In genomic region chr16:56616608-56617211, GRCh38 we compare ENCODE assay signal across 10 cellular contexts. TPM values are rescaled to one million over a fixed set of nuclear protein-coding genes. Genes with fewer than 3 reads are reported as not detected.
A peak's percentile ranks its signal among the peaks of the same experiment; 100 is the strongest.
DNase-seq lines count a peak whose midpoint lies in the region; ATAC-seq, FAIRE-seq and TF ChIP-seq lines count a peak whose summit lies in the region.
"Had no signal": no experiment of that assay in that cellular context is flagged by ENCODE, and none has a peak within 500 bp of the region (broad histone marks: within the 10 kb centered on the region; RNA-seq: fewer than 3 reads in every experiment).

No MANE protein-coding gene starts in this region.

- H3K27me3 ChIP-seq in HUES6 (ENCODE audit: control insufficient read depth, insufficient read depth, low read length) (peaks cover 65% of the 10 kb centered on the region), bronchial epithelial cell (ENCODE audit: control insufficient read depth, insufficient read depth, low read length) (no peaks in the 10 kb centered on the region), keratinocyte (ENCODE audit: control insufficient read depth, extremely low read depth, insufficient read depth, low read length) (no peaks in the 10 kb centered on the region)

- peak overlapping the region; percentile 26 for H2AFZ ChIP-seq in keratinocyte (ENCODE audit: control insufficient read depth, low read length)

- DNase-seq in bronchial epithelial cell (ENCODE audit: low read depth) (no peak), keratinocyte (ENCODE audit: low read depth, low spot score) (no peak), GM03348 (ENCODE audit: low spot score) (no peak), NCI-H2227 (lab: John Stamatoyannopoulos, UW; ENCODE audit: unreplicated experiment) (no peak), GM19238 (ENCODE audit: insufficient read length, low spot score) (no peak)
- DNase-seq: stimulated activated naive CD4-positive, alpha-beta T cell treated with Interleukin-2 at 50 U/mL for 16 hours had no signal

- dilution Hi-C loops in keratinocyte (cut with MboI; ENCODE audit: extremely low pct_ligation_motif_present, low sequenced_read_pairs) = no loop called here

- TF ChIP-seq CTCF in bronchial epithelial cell (IDR thresholded peaks at IDR 0.05; ENCODE audit: insufficient read depth, low read length, severe bottlenecking) (no peak), keratinocyte (optimal IDR thresholded peaks at IDR 0.05 in 1 of 3, IDR thresholded peaks at IDR 0.05 in 1 of 3, conservative IDR thresholded peaks at IDR 0.05 in 1 of 3; ENCODE audit: extremely low read depth in 1 of 3, insufficient read depth in 2 of 3, low read length in 3 of 3) (no peak)

- peak overlapping the region; percentile 53 for H3K9ac ChIP-seq in HUES6 (ENCODE audit: low read length)
- no peak overlapping the region for H3K9ac ChIP-seq in keratinocyte (ENCODE audit: control insufficient read depth, extremely low read depth, insufficient read depth, low read length)

- ATAC-seq in HG03039 (IDR thresholded peaks at IDR 0.05; ENCODE audit: unreplicated experiment) = no peak

- H3K9me3 ChIP-seq in HUES6 (ENCODE audit: control insufficient read depth, insufficient read depth, low read depth, low read length) = no peaks in the 10 kb centered on the region
- no peaks in the 10 kb centered on the region for H3K9me3 ChIP-seq in keratinocyte (ENCODE audit: control insufficient read depth, low read depth, low read length)

- H3K4me3 ChIP-seq in HUES6 (ENCODE audit: low read depth, low read length) (peak overlapping the region; percentile 73), bronchial epithelial cell (ENCODE audit: low read depth, low read length) (peak overlapping the region; percentile 32), keratinocyte (ENCODE audit: control insufficient read depth in 2 of 3, extremely low read depth in 1 of 3, insufficient read depth in 2 of 3, low read depth in 1 of 3, low read length in 3 of 3) (peak overlapping the region in 1 of 3 experiments; percentile 71), skin epidermis (peak overlapping the region in 6 of 7 experiments; percentile 1 to 30 (median 22))

- H3K4me2 ChIP-seq in keratinocyte (ENCODE audit: control insufficient read depth, extremely low read depth, insufficient read depth, low read depth, low read length) = peak overlapping the region; percentile 90

- H3K27ac ChIP-seq in HUES6 (ENCODE audit: low read depth, low read length) (no peak overlapping the region), keratinocyte (ENCODE audit: control insufficient read depth, insufficient read depth, low read length) (no peak overlapping the region), skin epidermis (peak overlapping the region in 8 of 21 experiments; percentile 0 to 67 (median 34))

- H3K4me1 ChIP-seq in HUES6 (ENCODE audit: control insufficient read depth, insufficient read depth, low read length) = peaks cover 22% of the 10 kb centered on the region
- H3K4me1 ChIP-seq in keratinocyte (ENCODE audit: control insufficient read depth, extremely low read depth, insufficient read depth, low read length) = peaks cover 40% of the 10 kb centered on the region

- no peak for FAIRE-seq in bronchial epithelial cell (lab: Jason Lieb, UNC)
- no peak for FAIRE-seq in keratinocyte (lab: Jason Lieb, UNC)

- H3K79me2 ChIP-seq in keratinocyte (ENCODE audit: control insufficient read depth, insufficient read depth, low read length) = no peaks in the 10 kb centered on the region

- H4K20me1 ChIP-seq in keratinocyte (ENCODE audit: control insufficient read depth, extremely low read depth, insufficient read depth, low read length) = no peaks in the 10 kb centered on the region

- no peaks in the 10 kb centered on the region for H3K36me3 ChIP-seq in HUES6 (ENCODE audit: control insufficient read depth, insufficient read depth, low read length)
- no peaks in the 10 kb centered on the region for H3K36me3 ChIP-seq in bronchial epithelial cell (ENCODE audit: control insufficient read depth, insufficient read depth, low read length)
- no peaks in the 10 kb centered on the region for H3K36me3 ChIP-seq in keratinocyte (ENCODE audit: control insufficient read depth in 2 of 2, extremely low read depth in 1 of 2, insufficient read depth in 2 of 2, low read length in 2 of 2)

- H3K9me1 ChIP-seq in keratinocyte (ENCODE audit: control insufficient read depth, extremely low read depth, insufficient read depth, low read length) = no peaks in the 10 kb centered on the region

RNA-seq across cellular contexts. Expression of gene MT2A, which starts 8.3 kb away (rescaled TPM):
- total RNA-seq in bronchial epithelial cell = 10.0 and 34.0 TPM in 2 replicates
- 489 to 1,016 TPM (median 990 TPM) in 3 replicates for polyA plus RNA-seq in keratinocyte
- polyA plus RNA-seq in keratinocyte (2011; ENCODE audit: low read depth) = 310 TPM
- polyA plus RNA-seq in keratinocyte (2011; cell fraction: cytosol; rRNA removed) = 741 and 1,546 TPM in 2 replicates
- 335 and 470 TPM in 2 replicates for polyA plus RNA-seq in keratinocyte (2011; cell fraction: nucleus; rRNA removed)
- 2,479 and 10,771 TPM in 2 replicates for polyA plus RNA-seq in keratinocyte (2012; ENCODE audit: low replicate concordance)
- polyA minus RNA-seq in keratinocyte = 401 to 1,828 TPM (median 417 TPM) in 3 replicates
- 2,677 TPM for polyA minus RNA-seq in keratinocyte (2011; cell fraction: cytosol; rRNA and poly(A)+ RNA removed)
- 152 and 202 TPM in 2 replicates for polyA minus RNA-seq in keratinocyte (2011; cell fraction: nucleus; rRNA and poly(A)+ RNA removed)

RNA-seq across cellular contexts. Expression of gene MT1E, which starts 8.9 kb away (rescaled TPM):
- total RNA-seq in bronchial epithelial cell = 60.8 and 90.5 TPM in 2 replicates
- 394 to 1,732 TPM (median 404 TPM) in 3 replicates for polyA plus RNA-seq in keratinocyte
- 55.2 TPM for polyA plus RNA-seq in keratinocyte (2011; ENCODE audit: low read depth)
- polyA plus RNA-seq in keratinocyte (2011; cell fraction: cytosol; rRNA removed) = 1,504 and 3,462 TPM in 2 replicates
- 621 and 624 TPM in 2 replicates for polyA plus RNA-seq in keratinocyte (2011; cell fraction: nucleus; rRNA removed)
- polyA plus RNA-seq in keratinocyte (2012; ENCODE audit: low replicate concordance) = 688 and 1,595 TPM in 2 replicates
- 298 to 744 TPM (median 398 TPM) in 3 replicates for polyA minus RNA-seq in keratinocyte
- 667 TPM for polyA minus RNA-seq in keratinocyte (2011; cell fraction: cytosol; rRNA and poly(A)+ RNA removed)
- 76.9 and 81.7 TPM in 2 replicates for polyA minus RNA-seq in keratinocyte (2011; cell fraction: nucleus; rRNA and poly(A)+ RNA removed)

RNA-seq across cellular contexts. Expression of gene MT1M, which starts 15.7 kb away (rescaled TPM):
- 0.26 TPM in 1 of 2 replicates, not detected in the other for total RNA-seq in bronchial epithelial cell
- polyA plus RNA-seq in keratinocyte = 0.20 to 0.74 TPM (median 0.24 TPM) in 3 replicates
- not detected for polyA plus RNA-seq in keratinocyte (2011; ENCODE audit: low read depth)
- polyA plus RNA-seq in keratinocyte (2011; cell fraction: cytosol; rRNA removed) = 0.32 and 0.65 TPM in 2 replicates
- polyA plus RNA-seq in keratinocyte (2011; cell fraction: nucleus; rRNA removed) = 0.27 TPM in 1 of 2 replicates, not detected in the other
- polyA plus RNA-seq in keratinocyte (2012; ENCODE audit: low replicate concordance) = 0.79 and 1.1 TPM in 2 replicates
- polyA minus RNA-seq in keratinocyte = 0.56 to 0.76 TPM in 2 of 3 replicates, not detected in the other
- polyA minus RNA-seq in keratinocyte (2011; cell fraction: cytosol; rRNA and poly(A)+ RNA removed) = not detected
- not detected in 2 replicates for polyA minus RNA-seq in keratinocyte (2011; cell fraction: nucleus; rRNA and poly(A)+ RNA removed)

RNA-seq across cellular contexts. Expression of gene MT1A, which starts 21.8 kb away (rescaled TPM):
- not detected in 2 replicates for total RNA-seq in bronchial epithelial cell
- polyA plus RNA-seq in keratinocyte = not detected in 3 replicates
- polyA plus RNA-seq in keratinocyte (2011; ENCODE audit: low read depth) = not detected
- not detected in 2 replicates for polyA plus RNA-seq in keratinocyte (2011; cell fraction: cytosol; rRNA removed)
- polyA plus RNA-seq in keratinocyte (2011; cell fraction: nucleus; rRNA removed) = not detected in 2 replicates
- 0.93 TPM in 1 of 2 replicates, not detected in the other for polyA plus RNA-seq in keratinocyte (2012; ENCODE audit: low replicate concordance)
- not detected in 3 replicates for polyA minus RNA-seq in keratinocyte
- not detected for polyA minus RNA-seq in keratinocyte (2011; cell fraction: cytosol; rRNA and poly(A)+ RNA removed)
- polyA minus RNA-seq in keratinocyte (2011; cell fraction: nucleus; rRNA and poly(A)+ RNA removed) = not detected in 2 replicates

RNA-seq across cellular contexts. Expression of gene MT3, which starts 27.4 kb away (rescaled TPM):
- not detected in 2 replicates for total RNA-seq in bronchial epithelial cell
- not detected in 3 replicates for polyA plus RNA-seq in keratinocyte
- polyA plus RNA-seq in keratinocyte (2011; ENCODE audit: low read depth) = not detected
- not detected in 2 replicates for polyA plus RNA-seq in keratinocyte (2011; cell fraction: cytosol; rRNA removed)
- not detected in 2 replicates for polyA plus RNA-seq in keratinocyte (2011; cell fraction: nucleus; rRNA removed)
- polyA plus RNA-seq in keratinocyte (2012; ENCODE audit: low replicate concordance) = not detected in 2 replicates
- not detected in 3 replicates for polyA minus RNA-seq in keratinocyte
- not detected for polyA minus RNA-seq in keratinocyte (2011; cell fraction: cytosol; rRNA and poly(A)+ RNA removed)
- polyA minus RNA-seq in keratinocyte (2011; cell fraction: nucleus; rRNA and poly(A)+ RNA removed) = not detected in 2 replicates
- total RNA-seq: lung microvascular endothelial cell had no signal
